Comparison of ENCODE assay signal across 9 cellular contexts in genomic region chr11:119338318-119338890, GRCh38. TPM values are rescaled to one million over a fixed set of nuclear protein-coding genes. Genes with fewer than 3 reads are reported as not detected.
DNase-seq lines count a peak whose midpoint lies in the region; ATAC-seq, FAIRE-seq and TF ChIP-seq lines count a peak whose summit lies in the region.
"Had no signal": no experiment of that assay in that cellular context is flagged by ENCODE, and none has a peak within 500 bp of the region (broad histone marks: within the 10 kb centered on the region; RNA-seq: fewer than 3 reads in every experiment).

No MANE protein-coding gene starts in this region.

- ATAC-seq in activated naive CD4-positive, alpha-beta T cell treated with anti-CD3 and anti-CD28 coated beads, Interleukin-2, amount 50 U/mL, for 72 hours, result peak; percentile 25 to 45
- ATAC-seq in Right ventricle myocardium inferior (no peak), pancreas (peak in 3 of 4 donors; percentile 30 to 42 (median 38)), GM18858 (IDR thresholded peaks at IDR 0.05; ENCODE audit: unreplicated experiment) (no peak), HG03469 (IDR thresholded peaks at IDR 0.05; ENCODE audit: unreplicated experiment) (no peak)

- H3K36me3 ChIP-seq in HUES48 (ENCODE audit: control insufficient read depth, insufficient read depth, low read length) (peaks cover 14% of the 10 kb centered on the region), SJCRH30 (no peaks in the 10 kb centered on the region), pancreas (no peaks in the 10 kb centered on the region)

- H3K4me1 ChIP-seq in HUES48 (ENCODE audit: control insufficient read depth, insufficient read depth, low read length) (peaks cover 34% of the 10 kb centered on the region), SJCRH30 (peaks cover 5% of the 10 kb centered on the region; the same call in 1 of the 2 replicates), pancreas (peaks cover 4 to 25% (median 16%) of the 10 kb centered on the region in 3 donors)

- H3K9me3 ChIP-seq in HUES48 (ENCODE audit: control insufficient read depth, insufficient read depth, low read length) (no peaks in the 10 kb centered on the region), SJCRH30 (replicated peaks) (no peaks in the 10 kb centered on the region), pancreas (no peaks in the 10 kb centered on the region)

- no peaks in the 10 kb centered on the region for H3K9me3 Mint-ChIP-seq in activated naive CD4-positive, alpha-beta T cell treated with anti-CD3 and anti-CD28 coated beads, Interleukin-2, amount 50 U/mL, for 72 hours

- no peak overlapping the region for H3K27ac Mint-ChIP-seq in activated naive CD4-positive, alpha-beta T cell treated with anti-CD3 and anti-CD28 coated beads, Interleukin-2, amount 50 U/mL, for 72 hours

- intact Hi-C loops in Right ventricle myocardium inferior (cut with DNase I), result no loop called here
- intact Hi-C loops in pancreas (cut with DNase I), result loop anchor here in 1 of 3 donors (5.0 kb wide), 1 partner anchor 39 kb away; no protein-coding TSS in a partner anchor

- TF ChIP-seq CTCF in pancreas (IDR thresholded peaks at IDR 0.05), result peak; percentile 47 to 71 (median 58)

- no peak overlapping the region for H3K9ac ChIP-seq in HUES48 (ENCODE audit: low read depth, low read length)

- H3K36me3 Mint-ChIP-seq in activated naive CD4-positive, alpha-beta T cell treated with anti-CD3 and anti-CD28 coated beads, Interleukin-2, amount 50 U/mL, for 72 hours, result peaks cover 8 to 18% of the 10 kb centered on the region in 2 donors

- H3K27me3 ChIP-seq in HUES48 (ENCODE audit: control insufficient read depth, insufficient read depth, low read length) (peaks cover 48% of the 10 kb centered on the region), SJCRH30 (no peaks in the 10 kb centered on the region), pancreas (no peaks in the 10 kb centered on the region)

- FAIRE-seq in pancreas (lab: Jason Lieb, UNC), result no peak
- FAIRE-seq: colon had no signal

- DNase-seq in DMS53 (lab: John Stamatoyannopoulos, UW) (peak; percentile 84), SJCRH30 (peak; percentile 60 to 79), Right ventricle myocardium inferior (ENCODE audit: missing footprints) (peak; percentile 85), pancreas (peak in 4 of 6 donors; percentile 52 to 71 (median 62))
- DNase-seq in activated naive CD4-positive, alpha-beta T cell treated with anti-CD3 and anti-CD28 coated beads, Interleukin-2, amount 50 U/mL, for 72 hours (ENCODE audit: low spot score in 2 of 2), result peak in 1 of 2 donors; percentile 82

- H3K4me3 ChIP-seq in HUES48 (ENCODE audit: low read depth, low read length) (peak overlapping the region; percentile 65), SJCRH30 (no peak overlapping the region), pancreas (no peak overlapping the region)

- H3K27ac ChIP-seq in HUES48 (ENCODE audit: low read depth, low read length), result peak overlapping the region; percentile 85
- H3K27ac ChIP-seq in SJCRH30, result no peak overlapping the region
- no peak overlapping the region for H3K27ac ChIP-seq in pancreas

- WGBS in pancreas, 2 donors, result 15 to 18% methylated on average over 17 of the region's 17 CpGs

RNA-seq across cellular contexts. Expression of gene C1QTNF5, which starts 2.3 kb away (rescaled TPM):
- 0.85 and 2.0 TPM in 2 replicates for total RNA-seq in SJCRH30 (2014; rRNA removed; shearing (Covaris generic))
- not detected for total RNA-seq in activated naive CD4-positive, alpha-beta T cell treated with anti-CD3 and anti-CD28 coated beads, Interleukin-2, amount 50 U/mL, for 72 hours
- total RNA-seq in Right ventricle myocardium inferior (17.5 TPM), pancreas (10 to 100 TPM in 3 of 6 donors, 1 to 10 TPM in 3; 6.7 to 22.9 (median 10.4) TPM)
- polyA plus RNA-seq in pancreas, result 10 to 100 TPM; 22.2 to 27.9 TPM

RNA-seq across cellular contexts. Expression of gene RNF26, which starts 4.1 kb away (rescaled TPM):
- total RNA-seq in SJCRH30 (2014; rRNA removed; shearing (Covaris generic)), result 8.3 and 10.4 TPM in 2 replicates
- 10 to 100 TPM; 37.6 to 38.8 TPM for total RNA-seq in activated naive CD4-positive, alpha-beta T cell treated with anti-CD3 and anti-CD28 coated beads, Interleukin-2, amount 50 U/mL, for 72 hours
- total RNA-seq in Right ventricle myocardium inferior (13.1 TPM), pancreas (10 to 100 TPM in 2 of 6 donors, 1 to 10 TPM in 4; 5.6 to 11.5 (median 8.5) TPM)
- 1 to 10 TPM; 4.9 to 8.8 TPM for polyA plus RNA-seq in pancreas

RNA-seq across cellular contexts. Expression of gene MFRP, which starts 8.1 kb away (rescaled TPM):
- not detected in 2 replicates for total RNA-seq in SJCRH30 (2014; rRNA removed; shearing (Covaris generic))
- total RNA-seq in activated naive CD4-positive, alpha-beta T cell treated with anti-CD3 and anti-CD28 coated beads, Interleukin-2, amount 50 U/mL, for 72 hours, result not detected
- total RNA-seq in Right ventricle myocardium inferior, result not detected
- not detected for total RNA-seq in pancreas
- not detected for polyA plus RNA-seq in pancreas

RNA-seq across cellular contexts. Expression of gene MCAM, which starts 21.5 kb away (rescaled TPM):
- 30.2 and 31.7 TPM in 2 replicates for total RNA-seq in SJCRH30 (2014; rRNA removed; shearing (Covaris generic))
- 10 to 100 TPM in 1 of 2 donors, 1 to 10 TPM in 1; 3.5 to 15.7 TPM for total RNA-seq in activated naive CD4-positive, alpha-beta T cell treated with anti-CD3 and anti-CD28 coated beads, Interleukin-2, amount 50 U/mL, for 72 hours
- total RNA-seq in Right ventricle myocardium inferior (68.7 TPM), pancreas (10 to 100 TPM; 11.2 to 46.7 (median 19.6) TPM)
- 10 to 100 TPM; 20.3 to 24.0 TPM for polyA plus RNA-seq in pancreas

RNA-seq across cellular contexts. Expression of gene USP2, which starts 43.1 kb away (rescaled TPM):
- total RNA-seq in SJCRH30 (2014; rRNA removed; shearing (Covaris generic)), result 2.1 and 2.4 TPM in 2 replicates
- 1 to 10 TPM in 1 of 2 donors, under 1 TPM in 1; 0.66 to 1.3 TPM for total RNA-seq in activated naive CD4-positive, alpha-beta T cell treated with anti-CD3 and anti-CD28 coated beads, Interleukin-2, amount 50 U/mL, for 72 hours
- 140 TPM for total RNA-seq in Right ventricle myocardium inferior
- 1 to 10 TPM; 4.4 to 9.1 (median 6.6) TPM for total RNA-seq in pancreas
- 10 to 100 TPM in 1 of 2 donors, 1 to 10 TPM in 1; 5.9 to 15.4 TPM for polyA plus RNA-seq in pancreas

Comparison
In these comparisons a context has a peak if more than half of its experiments do, and no peak if none do; other contexts are left out.
1. ATAC-seq: peak in activated naive CD4-positive, alpha-beta T cell treated with anti-CD3 and anti-CD28 coated beads, Interleukin-2, amount 50 U/mL, for 72 hours (2 of 2) and pancreas (3 of 4); none in Right ventricle myocardium inferior (single experiment), GM18858 (single experiment) and HG03469 (single experiment).